38 cellular contexts compared by ENCODE assay signal in the genomic region with DNA sequence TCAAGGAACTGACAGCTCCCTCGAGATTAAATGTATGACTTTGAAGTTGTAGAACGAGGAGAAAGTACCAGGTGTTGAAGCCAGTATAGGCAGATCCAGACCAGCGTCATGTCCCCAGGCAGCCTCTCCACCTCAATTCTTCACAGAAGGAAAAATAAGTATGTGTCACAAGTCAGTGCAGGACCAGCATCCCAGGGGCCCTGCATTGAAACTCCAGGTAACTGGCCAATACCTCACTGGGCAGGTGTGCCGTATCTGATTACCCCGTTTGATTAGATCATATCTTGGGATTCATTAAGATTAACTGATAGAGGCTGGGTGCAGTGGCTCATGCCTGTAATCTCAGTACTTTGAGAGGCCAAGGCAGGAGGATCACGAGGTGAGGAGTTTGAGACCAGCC.
"Had no signal": no experiment of that assay in that cellular context is flagged by ENCODE, and none has a peak within 500 bp of the region (broad histone marks: within the 10 kb centered on the region; RNA-seq: fewer than 3 reads in every experiment).

No MANE protein-coding gene starts in this region.

- H3K27me3 ChIP-seq: brain microvascular endothelial cell had no signal

- H3K4me3 Mint-ChIP-seq: activated CD4-positive, alpha-beta memory T cell treated with anti-CD3 and anti-CD28 coated beads for 36 hours; activated CD4-positive, alpha-beta T cell treated with anti-CD3 and anti-CD28 coated beads for 36 hours; activated CD8-positive, alpha-beta T cell treated with anti-CD3 and anti-CD28 coated beads for 36 hours; activated naive CD4-positive, alpha-beta T cell treated with anti-CD3 and anti-CD28 coated beads for 36 hours; activated naive CD8-positive, alpha-beta T cell treated with anti-CD3 and anti-CD28 coated beads for 36 hours; activated T-cell treated with anti-CD3 and anti-CD28 coated beads, Interleukin-2, amount 50 U/mL, for 4 hours; activated T-cell treated with anti-CD3 and anti-CD28 coated beads, Interleukin-2, amount 50 U/mL, for 72 hours; activated T-helper 1 cell treated with anti-CD3 and anti-CD28 coated beads, Interleukin-12 subunit alpha, Interleukin-12 subunit beta, Interleukin-2, Interleukin-4 antibody, amounts not matched to agents 30 ng/mL and 10 ng/mL and 1 ng/mL, durations not matched to agents 14 hours and 24 hours and 36 hours; activated T-helper 17 cell treated with anti-CD3 and anti-CD28 coated beads, Interleukin-2, amount 50 U/mL, for 72 hours; central memory CD8-positive, alpha-beta T cell; T-helper 1 cell treated with Interleukin-12 subunit alpha and Interleukin-12 subunit beta and Interleukin-4 antibody, amounts not matched to agents 30 μg/mL and 1 μg/mL, for 36 hours; T-helper 2 cell treated with Interferon-gamma antibody and Interleukin-4, amounts not matched to agents 5 μg/mL and 100 μg/mL, for 36 hours; WTC11 had no signal

- H3K4me3 ChIP-seq: adrenal gland, body of pancreas, breast epithelium had no signal

- H3K36me3 Mint-ChIP-seq: activated CD4-positive, alpha-beta memory T cell treated with anti-CD3 and anti-CD28 coated beads for 36 hours; activated naive CD4-positive, alpha-beta T cell treated with anti-CD3 and anti-CD28 coated beads, Interleukin-2, amount 50 U/mL, for 72 hours; activated naive CD8-positive, alpha-beta T cell treated with anti-CD3 and anti-CD28 coated beads for 36 hours; WTC11 had no signal

- H3K9me3 Mint-ChIP-seq: activated CD4-positive, alpha-beta memory T cell treated with anti-CD3 and anti-CD28 coated beads for 36 hours; activated CD8-positive, alpha-beta T cell treated with anti-CD3 and anti-CD28 coated beads for 36 hours; activated naive CD4-positive, alpha-beta T cell treated with anti-CD3 and anti-CD28 coated beads for 36 hours; activated naive CD4-positive, alpha-beta T cell treated with anti-CD3 and anti-CD28 coated beads, Interleukin-2, amount 50 U/mL, for 72 hours; activated naive CD8-positive, alpha-beta T cell treated with anti-CD3 and anti-CD28 coated beads for 36 hours; activated T-cell treated with anti-CD3 and anti-CD28 coated beads, Interleukin-2, amount 50 U/mL, for 4 hours; activated T-cell treated with anti-CD3 and anti-CD28 coated beads, Interleukin-2, amount 50 U/mL, for 72 hours; activated T-helper 1 cell treated with anti-CD3 and anti-CD28 coated beads, Interleukin-12 subunit alpha, Interleukin-12 subunit beta, Interleukin-2, Interleukin-4 antibody, amounts not matched to agents 30 ng/mL and 10 ng/mL and 1 ng/mL, durations not matched to agents 14 hours and 24 hours and 36 hours; activated T-helper 17 cell treated with anti-CD3 and anti-CD28 coated beads, Interleukin-2, amount 50 U/mL, for 72 hours; central memory CD8-positive, alpha-beta T cell; T-helper 1 cell treated with Interleukin-12 subunit alpha and Interleukin-12 subunit beta and Interleukin-4 antibody, amounts not matched to agents 30 μg/mL and 1 μg/mL, for 36 hours; T-helper 2 cell treated with Interferon-gamma antibody and Interleukin-4, amounts not matched to agents 5 μg/mL and 100 μg/mL, for 36 hours; WTC11 had no signal

- H3K9me3 ChIP-seq: adrenal gland, body of pancreas, breast epithelium had no signal

- DNase-seq: activated CD4-positive, alpha-beta memory T cell treated with anti-CD3 and anti-CD28 coated beads for 36 hours; activated CD4-positive, alpha-beta T cell treated with anti-CD3 and anti-CD28 coated beads for 1 hour; activated CD4-positive, alpha-beta T cell treated with anti-CD3 and anti-CD28 coated beads for 36 hours; activated CD4-positive, alpha-beta T cell treated with anti-CD3 and anti-CD28 coated beads for 48 hours; activated CD4-positive, alpha-beta T cell treated with anti-CD3 and anti-CD28 coated beads, Interleukin-2, amount 50 U/mL, for 1 hour; activated CD4-positive, alpha-beta T cell treated with anti-CD3 and anti-CD28 coated beads, Interleukin-2, amount 50 U/mL, for 4 hours; activated CD4-positive, CD25-positive, alpha-beta regulatory T cell; activated CD8-positive, alpha-beta memory T cell treated with anti-CD3 and anti-CD28 coated beads, Interleukin-2, amount 50 U/mL, for 4 hours; activated CD8-positive, alpha-beta T cell treated with anti-CD3 and anti-CD28 coated beads for 36 hours; activated effector memory CD4-positive, alpha-beta T cell treated with anti-CD3 and anti-CD28 coated beads, Interleukin-2, amount 50 U/mL, for 16 hours; activated gamma-delta T cell treated with Interleukin-2 at 50 U/mL for 16 hours; activated naive CD4-positive, alpha-beta T cell; activated naive CD4-positive, alpha-beta T cell treated with anti-CD3 and anti-CD28 coated beads for 36 hours; activated naive CD4-positive, alpha-beta T cell treated with anti-CD3 and anti-CD28 coated beads, Interleukin-2, amount 50 U/mL, for 16 hours; activated naive CD8-positive, alpha-beta T cell treated with anti-CD3 and anti-CD28 coated beads for 36 hours; activated T-cell treated with anti-CD3 and anti-CD28 coated beads for 4 hours; activated T-cell treated with anti-CD3 and anti-CD28 coated beads, Interleukin-2, amount 50 U/mL, for 1 hour; activated T-cell treated with anti-CD3 and anti-CD28 coated beads, Interleukin-2, amount 50 U/mL, for 4 hours; activated T-cell treated with anti-CD3 and anti-CD28 coated beads, Interleukin-2, amount 50 U/mL, for 72 hours; adrenal gland; amniotic stem cell; aorta; body of pancreas; brain microvascular endothelial cell; caudate nucleus; cerebellar nuclear complex; T-helper 1 cell; T-helper 2 cell; T-helper 9 cell; WERI-Rb-1 had no signal

- H3K36me3 ChIP-seq: adrenal gland, brain microvascular endothelial cell, breast epithelium, WERI-Rb-1 had no signal

- H3K4me1 ChIP-seq: adrenal gland, body of pancreas, breast epithelium had no signal

- H3K4me1 Mint-ChIP-seq: activated CD4-positive, alpha-beta T cell treated with anti-CD3 and anti-CD28 coated beads for 36 hours; activated naive CD8-positive, alpha-beta T cell treated with anti-CD3 and anti-CD28 coated beads for 36 hours; activated T-helper 17 cell treated with anti-CD3 and anti-CD28 coated beads, Interleukin-2, amount 50 U/mL, for 72 hours; central memory CD8-positive, alpha-beta T cell had no signal

- H3K27ac Mint-ChIP-seq: activated CD4-positive, alpha-beta memory T cell treated with anti-CD3 and anti-CD28 coated beads for 36 hours; activated CD4-positive, alpha-beta T cell treated with anti-CD3 and anti-CD28 coated beads for 36 hours; activated CD8-positive, alpha-beta T cell treated with anti-CD3 and anti-CD28 coated beads for 36 hours; activated naive CD4-positive, alpha-beta T cell treated with anti-CD3 and anti-CD28 coated beads for 36 hours; activated naive CD4-positive, alpha-beta T cell treated with anti-CD3 and anti-CD28 coated beads, Interleukin-2, amount 50 U/mL, for 72 hours; activated naive CD8-positive, alpha-beta T cell treated with anti-CD3 and anti-CD28 coated beads for 36 hours; activated T-cell treated with anti-CD3 and anti-CD28 coated beads, Interleukin-2, amount 50 U/mL, for 72 hours; activated T-helper 1 cell treated with anti-CD3 and anti-CD28 coated beads, Interleukin-12 subunit alpha, Interleukin-12 subunit beta, Interleukin-2, Interleukin-4 antibody, amounts not matched to agents 30 ng/mL and 10 ng/mL and 1 ng/mL, durations not matched to agents 14 hours and 24 hours and 36 hours; activated T-helper 17 cell treated with anti-CD3 and anti-CD28 coated beads, Interleukin-2, amount 50 U/mL, for 72 hours; T-helper 1 cell treated with Interleukin-12 subunit alpha and Interleukin-12 subunit beta and Interleukin-4 antibody, amounts not matched to agents 30 μg/mL and 1 μg/mL, for 36 hours; T-helper 2 cell treated with Interferon-gamma antibody and Interleukin-4, amounts not matched to agents 5 μg/mL and 100 μg/mL, for 36 hours; WTC11 had no signal

- H3K27ac ChIP-seq: adrenal gland, body of pancreas, brain microvascular endothelial cell, breast epithelium, WERI-Rb-1 had no signal
